ENCODE assay signal across 19 cellular contexts in the genomic region with DNA sequence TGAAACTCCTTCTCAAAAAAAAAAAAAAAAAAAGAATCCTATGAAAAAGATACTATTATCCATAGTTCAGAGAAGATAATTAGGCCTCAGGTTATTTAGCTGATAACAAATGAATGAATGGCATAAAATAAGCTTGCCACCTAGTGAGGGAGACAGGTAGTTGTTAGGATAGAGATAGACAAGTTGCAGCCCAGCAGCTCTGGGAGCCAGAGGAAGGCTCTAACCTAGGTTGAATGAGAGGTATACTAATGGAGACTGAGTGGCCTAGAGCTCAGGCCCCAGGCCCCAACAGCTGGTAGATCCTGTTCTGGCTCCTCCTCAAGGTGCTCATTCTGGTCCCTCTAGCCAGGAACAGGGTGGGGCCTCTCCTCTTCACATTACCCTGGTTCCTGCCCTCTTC. TPM values are rescaled to one million over a fixed set of nuclear protein-coding genes. Genes with fewer than 3 reads are reported as not detected.
"Had no signal": no experiment of that assay in that cellular context is flagged by ENCODE, and none has a peak within 500 bp of the region (broad histone marks: within the 10 kb centered on the region; RNA-seq: fewer than 3 reads in every experiment).

No MANE protein-coding gene starts in this region.

- ATAC-seq: activated CD8-positive, alpha-beta memory T cell treated with anti-CD3 and anti-CD28 coated beads, Interleukin-2, amount 10 ng/mL, durations not matched to agents 7 days and 5 days; heart right ventricle; left lobe of liver; natural killer cell treated with Interleukin-12 subunit alpha and Interleukin-12 subunit beta and Interleukin-15 and Interleukin-18, amount 100 ng/mL, for 72 hours had no signal

- DNase-seq: activated CD4-positive, alpha-beta T cell treated with anti-CD3 and anti-CD28 coated beads, Interleukin-2, amount 50 U/mL, for 48 hours; activated CD4-positive, CD25-positive, alpha-beta regulatory T cell treated with anti-CD3 and anti-CD28 coated beads, Interleukin-2, amount 50 U/mL, for 72 hours; activated CD8-positive, alpha-beta memory T cell treated with anti-CD3 and anti-CD28 coated beads, Interleukin-2, amount 10 ng/mL, durations not matched to agents 7 days and 5 days; activated effector memory CD4-positive, alpha-beta T cell treated with anti-CD3 and anti-CD28 coated beads, Interleukin-2, amount 50 U/mL, for 16 hours; activated T-cell treated with anti-CD3 and anti-CD28 coated beads, Interleukin-2, amount 50 U/mL, for 24 hours; amygdala; dorsolateral prefrontal cortex; foreskin melanocyte; heart right ventricle; sigmoid colon; stimulated activated CD4-positive, alpha-beta T cell treated with anti-CD3 and anti-CD28 coated beads, Interleukin-2, amount 100 ng/mL, for 24 hours; stimulated activated naive CD4-positive, alpha-beta T cell treated with Interleukin-2 at 50 U/mL for 16 hours; T-helper 2 cell had no signal

- H3K36me3 ChIP-seq: heart right ventricle, sigmoid colon had no signal

- H3K4me1 ChIP-seq: heart right ventricle, sigmoid colon had no signal

- H3K9me3 ChIP-seq: heart right ventricle, sigmoid colon had no signal

- H3K27ac ChIP-seq: dorsolateral prefrontal cortex, heart right ventricle, sigmoid colon had no signal

- FAIRE-seq: endometrium, islet of Langerhans had no signal

- H3K4me3 ChIP-seq: dorsolateral prefrontal cortex, heart right ventricle, sigmoid colon had no signal

RNA-seq across cellular contexts. Expression of gene RSPO1, which starts 20.6 kb away (rescaled TPM):
- total RNA-seq: activated CD8-positive, alpha-beta memory T cell treated with anti-CD3 and anti-CD28 coated beads, Interleukin-2, amount 10 ng/mL, durations not matched to agents 7 days and 5 days; chondrocyte; left lobe of liver; natural killer cell treated with Interleukin-12 subunit alpha and Interleukin-12 subunit beta and Interleukin-15 and Interleukin-18, amount 100 ng/mL, for 72 hours; pulmonary artery endothelial cell had no signal
